Comparison of ENCODE assay signal across 2 cellular contexts in the genomic region with DNA sequence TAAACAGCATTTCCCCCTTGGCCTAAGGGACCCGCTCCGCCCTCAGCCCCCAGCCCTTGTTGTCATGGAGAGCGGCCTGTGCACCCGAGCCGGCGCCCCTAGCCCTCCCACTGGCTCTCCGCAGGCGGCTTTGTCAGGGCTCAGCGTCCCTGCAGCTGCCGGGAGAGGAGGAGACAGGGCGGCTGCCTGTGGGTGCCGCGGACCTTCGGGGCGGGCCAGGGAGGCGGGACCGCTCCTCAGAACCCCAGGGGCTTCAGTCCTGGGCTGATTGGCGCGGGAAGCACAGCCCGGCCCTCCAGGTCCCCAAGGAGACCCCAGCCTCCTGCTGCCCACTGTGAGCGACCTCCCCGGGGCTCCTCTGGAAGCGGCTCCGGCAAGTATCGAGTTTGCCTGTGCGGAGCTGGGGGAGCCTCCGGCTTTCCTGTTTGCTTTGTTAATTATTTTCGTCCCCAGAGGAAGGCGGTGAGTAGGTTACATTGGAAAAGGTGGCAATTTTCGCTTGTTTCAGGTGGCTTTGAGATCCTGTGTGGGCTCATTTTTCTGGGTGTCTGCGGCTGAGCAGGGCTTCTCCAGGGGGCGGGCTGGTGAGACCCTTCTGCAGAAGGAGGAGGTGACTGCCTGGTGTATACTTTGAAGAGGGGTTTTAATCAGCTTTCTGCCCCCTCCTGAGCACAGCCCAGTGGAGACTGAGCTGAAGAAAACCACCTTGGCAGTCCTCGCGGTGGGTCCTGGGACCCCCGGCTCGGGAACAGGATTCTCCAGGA.
TF ChIP-seq lines count a peak whose summit lies in the region.

A gene with protein sequence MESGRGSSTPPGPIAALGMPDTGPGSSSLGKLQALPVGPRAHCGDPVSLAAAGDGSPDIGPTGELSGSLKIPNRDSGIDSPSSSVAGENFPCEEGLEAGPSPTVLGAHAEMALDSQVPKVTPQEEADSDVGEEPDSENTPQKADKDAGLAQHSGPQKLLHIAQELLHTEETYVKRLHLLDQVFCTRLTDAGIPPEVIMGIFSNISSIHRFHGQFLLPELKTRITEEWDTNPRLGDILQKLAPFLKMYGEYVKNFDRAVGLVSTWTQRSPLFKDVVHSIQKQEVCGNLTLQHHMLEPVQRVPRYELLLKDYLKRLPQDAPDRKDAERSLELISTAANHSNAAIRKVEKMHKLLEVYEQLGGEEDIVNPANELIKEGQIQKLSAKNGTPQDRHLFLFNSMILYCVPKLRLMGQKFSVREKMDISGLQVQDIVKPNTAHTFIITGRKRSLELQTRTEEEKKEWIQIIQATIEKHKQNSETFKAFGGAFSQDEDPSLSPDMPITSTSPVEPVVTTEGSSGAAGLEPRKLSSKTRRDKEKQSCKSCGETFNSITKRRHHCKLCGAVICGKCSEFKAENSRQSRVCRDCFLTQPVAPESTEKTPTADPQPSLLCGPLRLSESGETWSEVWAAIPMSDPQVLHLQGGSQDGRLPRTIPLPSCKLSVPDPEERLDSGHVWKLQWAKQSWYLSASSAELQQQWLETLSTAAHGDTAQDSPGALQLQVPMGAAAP (plus strand): TSS at position 256 of the 764 bp plus-strand sequence. CDS start 28,734 bp downstream, outside the sequence.

TF ChIP-seq in A549, 52 proteins besides CTCF, POLR2A, EP300 and RAD21 (continued from another document):
- TF ChIP-seq JUN (IDR thresholded peaks at IDR 0.05) (no peak), POLR2AphosphoS2 (conservative IDR thresholded peaks at IDR 0.05; ENCODE audit: low read length) (no peak), RFX5 (IDR thresholded peaks at IDR 0.05) (no peak), PHF8 (IDR thresholded peaks at IDR 0.05; ENCODE audit: borderline replicate concordance, low read depth) (no peak), FOSB (CRISPR knock-in tag; IDR thresholded peaks at IDR 0.05) (no peak), SMC3 (IDR thresholded peaks at IDR 0.05) (no peak), JUNB (IDR thresholded peaks at IDR 0.05) (no peak), ESRRA (IDR thresholded peaks at IDR 0.05; ENCODE audit: borderline replicate concordance, low read length) (no peak), NFE2L2 (conservative IDR thresholded peaks at IDR 0.05; ENCODE audit: low read length) (no peak), EHF (CRISPR knock-in tag; IDR thresholded peaks at IDR 0.05) (no peak), BHLHE40 (IDR thresholded peaks at IDR 0.05; ENCODE audit: low read depth, low read length) (no peak), NPAS2 (CRISPR knock-in tag; IDR thresholded peaks at IDR 0.05; ENCODE audit: borderline replicate concordance) (no peak), RCOR1 (IDR thresholded peaks at IDR 0.05; ENCODE audit: low read depth, low read length) (no peak), RNF2 (IDR thresholded peaks at IDR 0.05; ENCODE audit: borderline replicate concordance, low read depth) (no peak), HOXA7 (CRISPR knock-in tag; IDR thresholded peaks at IDR 0.05) (no peak)
- TF ChIP-seq, protein P1, sequence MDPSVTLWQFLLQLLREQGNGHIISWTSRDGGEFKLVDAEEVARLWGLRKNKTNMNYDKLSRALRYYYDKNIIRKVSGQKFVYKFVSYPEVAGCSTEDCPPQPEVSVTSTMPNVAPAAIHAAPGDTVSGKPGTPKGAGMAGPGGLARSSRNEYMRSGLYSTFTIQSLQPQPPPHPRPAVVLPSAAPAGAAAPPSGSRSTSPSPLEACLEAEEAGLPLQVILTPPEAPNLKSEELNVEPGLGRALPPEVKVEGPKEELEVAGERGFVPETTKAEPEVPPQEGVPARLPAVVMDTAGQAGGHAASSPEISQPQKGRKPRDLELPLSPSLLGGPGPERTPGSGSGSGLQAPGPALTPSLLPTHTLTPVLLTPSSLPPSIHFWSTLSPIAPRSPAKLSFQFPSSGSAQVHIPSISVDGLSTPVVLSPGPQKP (IDR thresholded peaks at IDR 0.05; ENCODE audit: low read depth, low read length), result no peak
- TF ChIP-seq, protein P2, sequence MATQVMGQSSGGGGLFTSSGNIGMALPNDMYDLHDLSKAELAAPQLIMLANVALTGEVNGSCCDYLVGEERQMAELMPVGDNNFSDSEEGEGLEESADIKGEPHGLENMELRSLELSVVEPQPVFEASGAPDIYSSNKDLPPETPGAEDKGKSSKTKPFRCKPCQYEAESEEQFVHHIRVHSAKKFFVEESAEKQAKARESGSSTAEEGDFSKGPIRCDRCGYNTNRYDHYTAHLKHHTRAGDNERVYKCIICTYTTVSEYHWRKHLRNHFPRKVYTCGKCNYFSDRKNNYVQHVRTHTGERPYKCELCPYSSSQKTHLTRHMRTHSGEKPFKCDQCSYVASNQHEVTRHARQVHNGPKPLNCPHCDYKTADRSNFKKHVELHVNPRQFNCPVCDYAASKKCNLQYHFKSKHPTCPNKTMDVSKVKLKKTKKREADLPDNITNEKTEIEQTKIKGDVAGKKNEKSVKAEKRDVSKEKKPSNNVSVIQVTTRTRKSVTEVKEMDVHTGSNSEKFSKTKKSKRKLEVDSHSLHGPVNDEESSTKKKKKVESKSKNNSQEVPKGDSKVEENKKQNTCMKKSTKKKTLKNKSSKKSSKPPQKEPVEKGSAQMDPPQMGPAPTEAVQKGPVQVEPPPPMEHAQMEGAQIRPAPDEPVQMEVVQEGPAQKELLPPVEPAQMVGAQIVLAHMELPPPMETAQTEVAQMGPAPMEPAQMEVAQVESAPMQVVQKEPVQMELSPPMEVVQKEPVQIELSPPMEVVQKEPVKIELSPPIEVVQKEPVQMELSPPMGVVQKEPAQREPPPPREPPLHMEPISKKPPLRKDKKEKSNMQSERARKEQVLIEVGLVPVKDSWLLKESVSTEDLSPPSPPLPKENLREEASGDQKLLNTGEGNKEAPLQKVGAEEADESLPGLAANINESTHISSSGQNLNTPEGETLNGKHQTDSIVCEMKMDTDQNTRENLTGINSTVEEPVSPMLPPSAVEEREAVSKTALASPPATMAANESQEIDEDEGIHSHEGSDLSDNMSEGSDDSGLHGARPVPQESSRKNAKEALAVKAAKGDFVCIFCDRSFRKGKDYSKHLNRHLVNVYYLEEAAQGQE (IDR thresholded peaks at IDR 0.05), result no peak

TF ChIP-seq in liver, 16 proteins besides CTCF, POLR2A, EP300 and RAD21 (continued from another document):
- TF ChIP-seq, protein P2 (IDR thresholded peaks at IDR 0.05), result no peak
- TF ChIP-seq GABPA (IDR thresholded peaks at IDR 0.05 in 1 of 2, conservative IDR thresholded peaks at IDR 0.05 in 1 of 2), result no peak
- TF ChIP-seq HNF4A (conservative IDR thresholded peaks at IDR 0.05), result no peak
- no peak for TF ChIP-seq YY1 (IDR thresholded peaks at IDR 0.05)
- TF ChIP-seq HNF4G (IDR thresholded peaks at IDR 0.05), result no peak
- no peak for TF ChIP-seq RXRA (IDR thresholded peaks at IDR 0.05)
- no peak for TF ChIP-seq TAF1 (conservative IDR thresholded peaks at IDR 0.05)
- no peak for TF ChIP-seq FOXA2 (IDR thresholded peaks at IDR 0.05)
- no peak for TF ChIP-seq FOXA1 (IDR thresholded peaks at IDR 0.05)
- TF ChIP-seq, protein P3, sequence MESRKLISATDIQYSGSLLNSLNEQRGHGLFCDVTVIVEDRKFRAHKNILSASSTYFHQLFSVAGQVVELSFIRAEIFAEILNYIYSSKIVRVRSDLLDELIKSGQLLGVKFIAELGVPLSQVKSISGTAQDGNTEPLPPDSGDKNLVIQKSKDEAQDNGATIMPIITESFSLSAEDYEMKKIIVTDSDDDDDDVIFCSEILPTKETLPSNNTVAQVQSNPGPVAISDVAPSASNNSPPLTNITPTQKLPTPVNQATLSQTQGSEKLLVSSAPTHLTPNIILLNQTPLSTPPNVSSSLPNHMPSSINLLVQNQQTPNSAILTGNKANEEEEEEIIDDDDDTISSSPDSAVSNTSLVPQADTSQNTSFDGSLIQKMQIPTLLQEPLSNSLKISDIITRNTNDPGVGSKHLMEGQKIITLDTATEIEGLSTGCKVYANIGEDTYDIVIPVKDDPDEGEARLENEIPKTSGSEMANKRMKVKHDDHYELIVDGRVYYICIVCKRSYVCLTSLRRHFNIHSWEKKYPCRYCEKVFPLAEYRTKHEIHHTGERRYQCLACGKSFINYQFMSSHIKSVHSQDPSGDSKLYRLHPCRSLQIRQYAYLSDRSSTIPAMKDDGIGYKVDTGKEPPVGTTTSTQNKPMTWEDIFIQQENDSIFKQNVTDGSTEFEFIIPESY (IDR thresholded peaks at IDR 0.05), result no peak
- no peak for TF ChIP-seq EGR1 (IDR thresholded peaks at IDR 0.05; ENCODE audit: low read depth in 2 of 2)
